Comparison of ENCODE assay signal across 10 cellular contexts in genomic region chr12:122090759-122091535, GRCh38. TPM values are rescaled to one million over a fixed set of nuclear protein-coding genes. Genes with fewer than 3 reads are reported as not detected.
DNase-seq lines count a peak whose midpoint lies in the region; ATAC-seq and TF ChIP-seq lines count a peak whose summit lies in the region.
"Had no signal": no experiment of that assay in that cellular context is flagged by ENCODE, and none has a peak within 500 bp of the region (broad histone marks: within the 10 kb centered on the region; RNA-seq: fewer than 3 reads in every experiment).

No MANE protein-coding gene starts in this region.

- intact Hi-C loops in left lung (cut with DNase I), result no loop called here

- peaks cover 23 to 38% (median 33%) of the 10 kb centered on the region in 3 donors for H3K4me1 Mint-ChIP-seq in IgD-negative memory B cell

- in situ Hi-C loops in HAP-1 (cut with MboI; ENCODE audit: low sequenced_read_pairs), result no loop called here

- no peak overlapping the region for H3K4me3 Mint-ChIP-seq in IgD-negative memory B cell
- H3K4me3 Mint-ChIP-seq: activated CD4-positive, alpha-beta memory T cell treated with anti-CD3 and anti-CD28 coated beads, Interleukin-2, amount 10 ng/mL, durations not matched to agents 7 days and 5 days had no signal

- H3K27me3 ChIP-seq in left lung (no peaks in the 10 kb centered on the region), thoracic aorta (replicated peaks; ENCODE audit: insufficient read depth) (no peaks in the 10 kb centered on the region), HAP-1 (ENCODE audit: low read depth) (no peaks in the 10 kb centered on the region)

- no peaks in the 10 kb centered on the region for H3K9me3 Mint-ChIP-seq in IgD-negative memory B cell
- H3K9me3 Mint-ChIP-seq: activated CD4-positive, alpha-beta memory T cell treated with anti-CD3 and anti-CD28 coated beads, Interleukin-2, amount 10 ng/mL, durations not matched to agents 7 days and 5 days had no signal

- H3K4me3 ChIP-seq in left lung (no peak overlapping the region), thoracic aorta (peak overlapping the region; percentile 3), HAP-1 (no peak overlapping the region)
- H3K4me3 ChIP-seq: skin epidermis had no signal

- H3K27ac Mint-ChIP-seq in IgD-negative memory B cell, result peak overlapping the region in 2 of 3 donors; percentile 51 to 76

- DNase-seq in astrocyte of the hippocampus (ENCODE audit: low read depth, low spot score), result peak; percentile 70
- DNase-seq in left lung, result no peak
- no peak for DNase-seq in thoracic aorta (ENCODE audit: low spot score)
- DNase-seq in HAP-1 (ENCODE audit: low spot score in 2 of 2), result no peak
- DNase-seq in cerebellar cortex (ENCODE audit: low spot score), result no peak
- no peak for DNase-seq in stimulated activated CD4-positive, alpha-beta T cell treated with anti-CD3 and anti-CD28 coated beads, Interleukin-4, amount 100 ng/mL, for 4 hours
- DNase-seq: activated CD4-positive, alpha-beta memory T cell treated with anti-CD3 and anti-CD28 coated beads, Interleukin-2, amount 10 ng/mL, durations not matched to agents 7 days and 5 days; NCI-H446 treated with DMSO at 0.1 percent for 48 hours had no signal

- ATAC-seq in left lung (peak; percentile 77), thoracic aorta (ENCODE audit: insufficient number of reproducible peaks, low FRiP score, low read depth) (peak; percentile 31)

- H3K27ac ChIP-seq in left lung (peak overlapping the region; percentile 24 to 45), thoracic aorta (peak overlapping the region; percentile 57 to 70)

- no peaks in the 10 kb centered on the region for H3K27me3 Mint-ChIP-seq in IgD-negative memory B cell
- H3K27me3 Mint-ChIP-seq: activated CD4-positive, alpha-beta memory T cell treated with anti-CD3 and anti-CD28 coated beads, Interleukin-2, amount 10 ng/mL, durations not matched to agents 7 days and 5 days had no signal

- H3K36me3 Mint-ChIP-seq in IgD-negative memory B cell, result peaks cover 5% of the 10 kb centered on the region

- H3K4me1 ChIP-seq in left lung (peaks cover 11 to 60% of the 10 kb centered on the region in 2 donors), thoracic aorta (ENCODE audit: control insufficient read depth in 1 of 2, low read depth in 2 of 2) (peaks cover 26 to 74% of the 10 kb centered on the region in 2 donors), HAP-1 (peaks cover 5% of the 10 kb centered on the region)

- no peaks in the 10 kb centered on the region for H3K9me3 ChIP-seq in left lung
- no peaks in the 10 kb centered on the region for H3K9me3 ChIP-seq in thoracic aorta
- H3K9me3 ChIP-seq in HAP-1, result no peaks in the 10 kb centered on the region

- TF ChIP-seq CTCF in left lung (IDR thresholded peaks at IDR 0.05) (no peak), thoracic aorta (IDR thresholded peaks at IDR 0.05) (no peak)

- H3K36me3 ChIP-seq in left lung (peaks cover 0 to 18% of the 10 kb centered on the region in 2 donors), thoracic aorta (no peaks in the 10 kb centered on the region), HAP-1 (replicated peaks) (peaks cover 2% of the 10 kb centered on the region; the same call in 1 of the 2 replicates)

RNA-seq across cellular contexts. Expression of gene MLXIP, which starts 12.4 kb away (rescaled TPM):
- 17.5 TPM for polyA plus RNA-seq in IgD-negative memory B cell
- total RNA-seq in left lung, result 10 to 100 TPM; 48.1 to 62.6 TPM
- 10 to 100 TPM; 35.5 to 50.3 TPM for total RNA-seq in thoracic aorta
